15 cellular contexts compared by ENCODE assay signal in genomic region chr7:102892631-102893278, GRCh38. TPM values are rescaled to one million over a fixed set of nuclear protein-coding genes. Genes with fewer than 3 reads are reported as not detected.
DNase-seq lines count a peak whose midpoint lies in the region; ATAC-seq and TF ChIP-seq lines count a peak whose summit lies in the region.
"Had no signal": no experiment of that assay in that cellular context is flagged by ENCODE, and none has a peak within 500 bp of the region (broad histone marks: within the 10 kb centered on the region; RNA-seq: fewer than 3 reads in every experiment).

No MANE protein-coding gene starts in this region.

- H3K27ac ChIP-seq in heart right ventricle (peak overlapping the region in 5 of 10 donors; percentile 11 to 62 (median 55)), SK-N-MC (no peak overlapping the region), fibroblast of lung (ENCODE audit: insufficient read depth, low read length) (no peak overlapping the region), thoracic aorta (peak overlapping the region; percentile 32 to 76)
- H3K27ac ChIP-seq: A549 had no signal

- H3K4me3 Mint-ChIP-seq in T-helper 2 cell treated with Interferon-gamma antibody and Interleukin-4, amounts not matched to agents 5 μg/mL and 100 μg/mL, for 36 hours: no peak overlapping the region
- H3K4me3 Mint-ChIP-seq: activated CD8-positive, alpha-beta memory T cell treated with anti-CD3 and anti-CD28 coated beads, Interleukin-2, amount 10 ng/mL, durations not matched to agents 7 days and 5 days; activated naive CD8-positive, alpha-beta T cell treated with anti-CD3 and anti-CD28 coated beads, Interleukin-2, amount 50 U/mL, for 24 hours; type B pancreatic cell had no signal

- DNase-seq in Right ventricle myocardium inferior (ENCODE audit: missing footprints) (no peak), heart right ventricle (no peak), SK-N-MC (ENCODE audit: low read depth, low spot score) (no peak), fibroblast of lung (ENCODE audit: low read depth in 2 of 2) (peak; percentile 30 to 50), thoracic aorta (ENCODE audit: low spot score) (no peak), NCI-H774 (lab: John Stamatoyannopoulos, UW) (no peak)
- no peak for DNase-seq in T-helper 2 cell treated with Interferon-gamma antibody and Interleukin-4, amounts not matched to agents 5 μg/mL and 100 μg/mL, for 36 hours (ENCODE audit: low spot score)
- DNase-seq: activated CD8-positive, alpha-beta memory T cell treated with anti-CD3 and anti-CD28 coated beads, Interleukin-2, amount 10 ng/mL, durations not matched to agents 7 days and 5 days; activated naive CD8-positive, alpha-beta T cell treated with anti-CD3 and anti-CD28 coated beads, Interleukin-2, amount 50 U/mL, for 24 hours; NCI-H1092; stimulated activated CD4-positive, alpha-beta T cell treated with anti-CD3 and anti-CD28 coated beads, Interleukin-12 subunit alpha, Interleukin-12 subunit beta, amount 100 ng/mL, for 4 hours had no signal

- WGBS in heart right ventricle, 2 donors: 60 to 62% methylated on average over 1 of the region's 1 CpG

- peaks cover 9% of the 10 kb centered on the region for H3K27me3 Mint-ChIP-seq in T-helper 2 cell treated with Interferon-gamma antibody and Interleukin-4, amounts not matched to agents 5 μg/mL and 100 μg/mL, for 36 hours (ENCODE audit: low read depth)
- H3K27me3 Mint-ChIP-seq: activated naive CD8-positive, alpha-beta T cell treated with anti-CD3 and anti-CD28 coated beads, Interleukin-2, amount 50 U/mL, for 24 hours; type B pancreatic cell had no signal

- H3K27me3 ChIP-seq in heart right ventricle (no peaks in the 10 kb centered on the region), fibroblast of lung (ENCODE audit: control insufficient read depth, insufficient read depth, low read length) (no peaks in the 10 kb centered on the region), thoracic aorta (replicated peaks; ENCODE audit: insufficient read depth) (no peaks in the 10 kb centered on the region)

- H3K36me3 ChIP-seq in heart right ventricle (no peaks in the 10 kb centered on the region), SK-N-MC (ENCODE audit: insufficient read depth, low read length) (no peaks in the 10 kb centered on the region), fibroblast of lung (ENCODE audit: control insufficient read depth, insufficient read depth, low read length) (no peaks in the 10 kb centered on the region), thoracic aorta (no peaks in the 10 kb centered on the region)

- no peaks in the 10 kb centered on the region for H3K4me1 Mint-ChIP-seq in T-helper 2 cell treated with Interferon-gamma antibody and Interleukin-4, amounts not matched to agents 5 μg/mL and 100 μg/mL, for 36 hours (ENCODE audit: low read depth)
- H3K4me1 Mint-ChIP-seq: activated CD8-positive, alpha-beta memory T cell treated with anti-CD3 and anti-CD28 coated beads, Interleukin-2, amount 10 ng/mL, durations not matched to agents 7 days and 5 days; activated naive CD8-positive, alpha-beta T cell treated with anti-CD3 and anti-CD28 coated beads, Interleukin-2, amount 50 U/mL, for 24 hours had no signal

- no peak overlapping the region for H3K27ac Mint-ChIP-seq in T-helper 2 cell treated with Interferon-gamma antibody and Interleukin-4, amounts not matched to agents 5 μg/mL and 100 μg/mL, for 36 hours
- H3K27ac Mint-ChIP-seq: activated CD8-positive, alpha-beta memory T cell treated with anti-CD3 and anti-CD28 coated beads, Interleukin-2, amount 10 ng/mL, durations not matched to agents 7 days and 5 days; activated naive CD8-positive, alpha-beta T cell treated with anti-CD3 and anti-CD28 coated beads, Interleukin-2, amount 50 U/mL, for 24 hours; type B pancreatic cell had no signal

- no peaks in the 10 kb centered on the region for H3K9me3 ChIP-seq in heart right ventricle
- H3K9me3 ChIP-seq in SK-N-MC (ENCODE audit: low read depth, low read length): no peaks in the 10 kb centered on the region
- H3K9me3 ChIP-seq in fibroblast of lung (ENCODE audit: control insufficient read depth, insufficient read depth, low read depth, low read length): no peaks in the 10 kb centered on the region
- H3K9me3 ChIP-seq in thoracic aorta: no peaks in the 10 kb centered on the region
- H3K9me3 ChIP-seq: A549 had no signal

- H3K4me2 ChIP-seq in fibroblast of lung (ENCODE audit: extremely low read depth, insufficient read depth, low read length): no peak overlapping the region

- intact Hi-C loops in Right ventricle myocardium inferior (cut with DNase I): no loop called here
- intact Hi-C loops in heart right ventricle (cut with DNase I): loop anchor here in 1 of 10 donors (5.0 kb wide), 2 partner anchors 50 to 100 kb away; no protein-coding TSS in a partner anchor

- no peaks in the 10 kb centered on the region for H3K79me2 ChIP-seq in fibroblast of lung (ENCODE audit: control insufficient read depth, insufficient read depth, low read length)

- H3K9ac ChIP-seq in SK-N-MC (ENCODE audit: insufficient read length): no peak overlapping the region
- H3K9ac ChIP-seq in fibroblast of lung (ENCODE audit: insufficient read depth, low read length): no peak overlapping the region

- H3K9me3 Mint-ChIP-seq in T-helper 2 cell treated with Interferon-gamma antibody and Interleukin-4, amounts not matched to agents 5 μg/mL and 100 μg/mL, for 36 hours: no peaks in the 10 kb centered on the region
- H3K9me3 Mint-ChIP-seq: activated naive CD8-positive, alpha-beta T cell treated with anti-CD3 and anti-CD28 coated beads, Interleukin-2, amount 50 U/mL, for 24 hours; type B pancreatic cell had no signal

- H3K36me3 Mint-ChIP-seq in T-helper 2 cell treated with Interferon-gamma antibody and Interleukin-4, amounts not matched to agents 5 μg/mL and 100 μg/mL, for 36 hours (ENCODE audit: low read depth): no peaks in the 10 kb centered on the region
- H3K36me3 Mint-ChIP-seq: activated CD8-positive, alpha-beta memory T cell treated with anti-CD3 and anti-CD28 coated beads, Interleukin-2, amount 10 ng/mL, durations not matched to agents 7 days and 5 days; type B pancreatic cell had no signal

- H3K4me3 ChIP-seq in heart right ventricle: no peak overlapping the region
- H3K4me3 ChIP-seq in SK-N-MC: 0 out of 2 replicates have a peak overlapping the region, but pooled peaks have one; percentile 19
- no peak overlapping the region for H3K4me3 ChIP-seq in fibroblast of lung (replicated peaks in 1 of 4; ENCODE audit: control extremely low read depth in 1 of 4, insufficient read depth in 1 of 4, low read depth in 3 of 4, low read length in 4 of 4)
- no peak overlapping the region for H3K4me3 ChIP-seq in thoracic aorta
- H3K4me3 ChIP-seq: A549 had no signal

- TF ChIP-seq CTCF in heart right ventricle (IDR thresholded peaks at IDR 0.05) (no peak), fibroblast of lung (conservative IDR thresholded peaks at IDR 0.05 in 1 of 2, IDR thresholded peaks at IDR 0.05 in 1 of 2; ENCODE audit: low read depth in 1 of 2, low read length in 2 of 2) (no peak), thoracic aorta (IDR thresholded peaks at IDR 0.05) (no peak)

- H3K4me1 ChIP-seq in heart right ventricle: peaks cover 2 to 63% (median 45%) of the 10 kb centered on the region in 9 donors
- peaks cover 22% of the 10 kb centered on the region for H3K4me1 ChIP-seq in fibroblast of lung (ENCODE audit: control insufficient read depth, extremely low read depth, insufficient read depth, low read length)
- H3K4me1 ChIP-seq in thoracic aorta (ENCODE audit: control insufficient read depth in 1 of 2, low read depth in 2 of 2): peaks cover 54 to 82% of the 10 kb centered on the region in 2 donors

- no peaks in the 10 kb centered on the region for H4K20me1 ChIP-seq in fibroblast of lung (ENCODE audit: control insufficient read depth, extremely low read depth, insufficient read depth, low read length)

- ATAC-seq in Right ventricle myocardium inferior (peak; percentile 53), heart right ventricle (no peak), thoracic aorta (ENCODE audit: insufficient number of reproducible peaks, low FRiP score, low read depth) (no peak), HG03354 (IDR thresholded peaks at IDR 0.05; ENCODE audit: poor library complexity, severe bottlenecking, unreplicated experiment) (no peak)
- ATAC-seq: A549; activated CD8-positive, alpha-beta memory T cell treated with anti-CD3 and anti-CD28 coated beads, Interleukin-2, amount 10 ng/mL, durations not matched to agents 7 days and 5 days; activated naive CD8-positive, alpha-beta T cell treated with anti-CD3 and anti-CD28 coated beads, Interleukin-2, amount 50 U/mL, for 24 hours had no signal

- H2AFZ ChIP-seq in fibroblast of lung (ENCODE audit: low read length): no peak overlapping the region

RNA-seq across cellular contexts. Expression of gene LRRC17, which starts 20.0 kb away (rescaled TPM):
- total RNA-seq in Right ventricle myocardium inferior (2.1 TPM), heart right ventricle (1 to 10 TPM in 7 of 10 donors, under 1 TPM in 3; 0.12 to 9.5 (median 2.6) TPM), fibroblast of lung (12.6 and 30.8 TPM in 2 replicates), thoracic aorta (10 to 100 TPM; 22.3 to 24.6 TPM)
- polyA plus RNA-seq in heart right ventricle (1 to 10 TPM; 2.5 to 2.7 TPM), fibroblast of lung (31.5 and 103 TPM in 2 replicates)
- polyA plus RNA-seq in fibroblast of lung (2012): 15.7 and 55.0 TPM in 2 replicates
- polyA minus RNA-seq in fibroblast of lung (ENCODE audit: low replicate concordance): 0.63 and 13.7 TPM in 2 replicates
- total RNA-seq: activated CD8-positive, alpha-beta memory T cell treated with anti-CD3 and anti-CD28 coated beads, Interleukin-2, amount 10 ng/mL, durations not matched to agents 7 days and 5 days; OCI-LY7 had no signal

Comparison
In these comparisons a context has a peak if more than half of its experiments do, and no peak if none do; other contexts are left out.
1. DNase-seq: peak in fibroblast of lung (2 of 2); none in Right ventricle myocardium inferior (single experiment), heart right ventricle (0 of 2), SK-N-MC (single experiment), thoracic aorta (single experiment), T-helper 2 cell treated with Interferon-gamma antibody and Interleukin-4, amounts not matched to agents 5 μg/mL and 100 μg/mL, for 36 hours (single experiment) and NCI-H774 (single experiment).
2. H3K27ac ChIP-seq: peak in thoracic aorta (2 of 2); none in SK-N-MC (single experiment) and fibroblast of lung (single experiment).